Comparison of ENCODE assay signal across 11 cellular contexts in genomic region chr15:89998923-89999675, GRCh38. TPM values are rescaled to one million over a fixed set of nuclear protein-coding genes. Genes with fewer than 3 reads are reported as not detected.
DNase-seq lines count a peak whose midpoint lies in the region; ATAC-seq, FAIRE-seq and TF ChIP-seq lines count a peak whose summit lies in the region.
"Had no signal": no experiment of that assay in that cellular context is flagged by ENCODE, and none has a peak within 500 bp of the region (broad histone marks: within the 10 kb centered on the region; RNA-seq: fewer than 3 reads in every experiment).

No MANE protein-coding gene starts in this region.

- intact Hi-C loops in pancreas (cut with DNase I) = no loop called here
- intact Hi-C loops in adrenal gland (cut with DNase I) = no loop called here

- DNase-seq in NCI-H82 (lab: John Stamatoyannopoulos, UW) = peak; percentile 20
- DNase-seq in NCI-H82 treated with DMSO at 0.1 percent for 48 hours (lab: John Stamatoyannopoulos, UW; ENCODE audit: unreplicated experiment) = no peak
- DNase-seq in Peyer's patch = no peak
- DNase-seq in epithelial cell of prostate (ENCODE audit: low read depth, low spot score) = no peak
- DNase-seq in pancreas = peak in 2 of 6 donors; percentile 45 to 64
- DNase-seq in NCI-H1694 treated with DMSO at 0.1 percent for 48 hours (lab: John Stamatoyannopoulos, UW) = no peak
- DNase-seq in adrenal gland = no peak
- DNase-seq: cerebellar nuclear complex, MM.1S had no signal

- no peaks in the 10 kb centered on the region for H3K36me3 Mint-ChIP-seq in stimulated activated memory B cell treated with anti-CD40 and anti-IgM and Interleukin-4, amounts not matched to agents 10 μg/mL and 1 μg/mL and 100 μg/mL, for 72 hours

- H3K36me3 ChIP-seq in Peyer's patch (no peaks in the 10 kb centered on the region), pancreas (no peaks in the 10 kb centered on the region), adrenal gland (replicated peaks in 1 of 2) (no peaks in the 10 kb centered on the region)

- TF ChIP-seq POLR2A in Peyer's patch (IDR thresholded peaks at IDR 0.05) = no peak
- TF ChIP-seq POLR2A in adrenal gland (IDR thresholded peaks at IDR 0.05) = no peak

- H3K4me3 ChIP-seq in Peyer's patch (no peak overlapping the region), pancreas (peak overlapping the region in 2 of 4 donors; percentile 61 to 83), adrenal gland (no peak overlapping the region)

- H3K9me3 ChIP-seq in Peyer's patch (no peaks in the 10 kb centered on the region), pancreas (no peaks in the 10 kb centered on the region), adrenal gland (replicated peaks in 1 of 3) (no peaks in the 10 kb centered on the region)

- H3K27ac ChIP-seq in Peyer's patch = peak overlapping the region; percentile 81 to 95 (median 84)
- peak overlapping the region; percentile 100 for H3K27ac ChIP-seq in epithelial cell of prostate
- peak overlapping the region; percentile 92 to 95 (median 94) for H3K27ac ChIP-seq in pancreas
- H3K27ac ChIP-seq in adrenal gland = peak overlapping the region in 1 of 5 donors; percentile 76

- peak in 3 of 4 donors; percentile 5 to 30 (median 26) for ATAC-seq in pancreas
- ATAC-seq in stimulated activated memory B cell treated with anti-CD40 and anti-IgM and Interleukin-4, amounts not matched to agents 10 μg/mL and 1 μg/mL and 100 μg/mL, for 72 hours = no peak

- WGBS in pancreas, 2 donors = 34 to 39% methylated on average over 12 of the region's 12 CpGs
- 59 to 78% (median 61%) methylated on average over 10 to 12 of the region's 12 CpGs for WGBS in adrenal gland, 4 donors

- H3K9me3 Mint-ChIP-seq in stimulated activated memory B cell treated with anti-CD40 and anti-IgM and Interleukin-4, amounts not matched to agents 10 μg/mL and 1 μg/mL and 100 μg/mL, for 72 hours = no peaks in the 10 kb centered on the region

- H3K4me3 Mint-ChIP-seq in stimulated activated memory B cell treated with anti-CD40 and anti-IgM and Interleukin-4, amounts not matched to agents 10 μg/mL and 1 μg/mL and 100 μg/mL, for 72 hours = no peak overlapping the region

- H3K27ac Mint-ChIP-seq in stimulated activated memory B cell treated with anti-CD40 and anti-IgM and Interleukin-4, amounts not matched to agents 10 μg/mL and 1 μg/mL and 100 μg/mL, for 72 hours = no peak overlapping the region

- FAIRE-seq in pancreas (lab: Jason Lieb, UNC) = no peak
- FAIRE-seq: islet of Langerhans had no signal

- peaks cover 0 to 18% (median 3%) of the 10 kb centered on the region in 4 donors for H3K4me1 ChIP-seq in Peyer's patch
- peaks cover 0 to 25% (median 11%) of the 10 kb centered on the region in 3 donors for H3K4me1 ChIP-seq in pancreas
- peaks cover 15 to 20% of the 10 kb centered on the region in 2 donors for H3K4me1 ChIP-seq in adrenal gland (replicated peaks in 1 of 2)

- peaks cover 30% of the 10 kb centered on the region for H3K4me1 Mint-ChIP-seq in stimulated activated memory B cell treated with anti-CD40 and anti-IgM and Interleukin-4, amounts not matched to agents 10 μg/mL and 1 μg/mL and 100 μg/mL, for 72 hours

- no peaks in the 10 kb centered on the region for H3K27me3 Mint-ChIP-seq in stimulated activated memory B cell treated with anti-CD40 and anti-IgM and Interleukin-4, amounts not matched to agents 10 μg/mL and 1 μg/mL and 100 μg/mL, for 72 hours

- TF ChIP-seq CTCF in Peyer's patch (IDR thresholded peaks at IDR 0.05) (no peak), pancreas (IDR thresholded peaks at IDR 0.05) (no peak), adrenal gland (IDR thresholded peaks at IDR 0.05) (no peak)

- H3K27me3 ChIP-seq in Peyer's patch = no peaks in the 10 kb centered on the region
- H3K27me3 ChIP-seq in pancreas = no peaks in the 10 kb centered on the region
- H3K27me3 ChIP-seq in adrenal gland = no peaks in the 10 kb centered on the region

RNA-seq across cellular contexts. Expression of gene ZNF710, which starts 2.0 kb away (rescaled TPM):
- total RNA-seq in Peyer's patch = 10 to 100 TPM; 19.8 to 31.3 (median 23.2) TPM
- 100 to 1,000 TPM in 1 of 6 donors, 10 to 100 TPM in 5; 31.9 to 298 (median 36.4) TPM for total RNA-seq in pancreas
- 100 to 1,000 TPM in 1 of 2 donors, 10 to 100 TPM in 1; 69.2 to 128 TPM for polyA plus RNA-seq in pancreas
- total RNA-seq in adrenal gland = 10 to 100 TPM in 7 of 8 donors, 1 to 10 TPM in 1; 4.1 to 23.1 (median 15.5) TPM
- polyA plus RNA-seq in adrenal gland = 10 to 100 TPM in 2 of 3 donors, 1 to 10 TPM in 1; 7.4 to 59.0 (median 32.2) TPM
